11 cellular contexts compared by ENCODE assay signal in genomic region chr5:122126177-122126701, GRCh38. TPM values are rescaled to one million over a fixed set of nuclear protein-coding genes. Genes with fewer than 3 reads are reported as not detected.
DNase-seq lines count a peak whose midpoint lies in the region; ATAC-seq and TF ChIP-seq lines count a peak whose summit lies in the region.
"Had no signal": no experiment of that assay in that cellular context is flagged by ENCODE, and none has a peak within 500 bp of the region (broad histone marks: within the 10 kb centered on the region; RNA-seq: fewer than 3 reads in every experiment).

No MANE protein-coding gene starts in this region.

- POLR2A ChIA-PET in WTC11 (lab: Charles Lee) = no interaction called here

- no peak for ATAC-seq in WTC11
- no peak for ATAC-seq in GM18502 (IDR thresholded peaks at IDR 0.05; ENCODE audit: poor library complexity, unreplicated experiment)
- no peak for ATAC-seq in Right ventricle myocardium superior (ENCODE audit: poor library complexity)
- ATAC-seq: pancreas had no signal

- peak; percentile 61 for DNase-seq in HCEC 1CT
- peak; percentile 40 for DNase-seq in adipocyte (ENCODE audit: low read depth)
- DNase-seq in inferior parietal cortex (ENCODE audit: extremely low spot score) = peak; percentile 56
- DNase-seq in suprapubic skin (ENCODE audit: low spot score in 2 of 2) = no peak
- DNase-seq in WTC11 (ENCODE audit: low spot score) = no peak
- no peak for DNase-seq in Right ventricle myocardium superior
- no peak for DNase-seq in NCI-H146 (lab: John Stamatoyannopoulos, UW)
- DNase-seq: DMS153, pancreas had no signal

- H3K4me3 ChIP-seq in adipocyte (ENCODE audit: low read length) (peak overlapping the region; percentile 64), suprapubic skin (no peak overlapping the region)
- H3K4me3 ChIP-seq: pancreas, thyroid gland had no signal

- H3K4me1 Mint-ChIP-seq in WTC11 = peaks cover 24% of the 10 kb centered on the region

- no peaks in the 10 kb centered on the region for H3K9me3 Mint-ChIP-seq in WTC11

- H3K9ac ChIP-seq in adipocyte (ENCODE audit: low read length) = peak overlapping the region; percentile 76

- H3K4me1 ChIP-seq in adipocyte (ENCODE audit: control insufficient read depth, insufficient read depth, low read length) (peaks cover 28% of the 10 kb centered on the region), suprapubic skin (peaks cover 25% of the 10 kb centered on the region)
- H3K4me1 ChIP-seq: pancreas had no signal

- H3K36me3 Mint-ChIP-seq in WTC11 = no peaks in the 10 kb centered on the region

- no peak for TF ChIP-seq EP300 in suprapubic skin (IDR thresholded peaks at IDR 0.05)

- H3K36me3 ChIP-seq in adipocyte (ENCODE audit: control insufficient read depth, insufficient read depth, low read length, severe bottlenecking) (no peaks in the 10 kb centered on the region), suprapubic skin (no peaks in the 10 kb centered on the region)
- H3K36me3 ChIP-seq: pancreas, thyroid gland had no signal

- no peak for TF ChIP-seq POLR2A in suprapubic skin (IDR thresholded peaks at IDR 0.05)

- H3K27me3 ChIP-seq in adipocyte (replicated peaks; ENCODE audit: control insufficient read depth, insufficient read depth, low read length) = no peaks in the 10 kb centered on the region
- no peaks in the 10 kb centered on the region for H3K27me3 ChIP-seq in suprapubic skin
- H3K27me3 ChIP-seq: pancreas, thyroid gland had no signal

- H3K4me3 Mint-ChIP-seq in WTC11 = no peak overlapping the region

- intact Hi-C loops in Right ventricle myocardium superior (cut with DNase I) = no loop called here

- CTCF ChIA-PET in WTC11 (lab: Charles Lee) = interaction anchor here (1.1 to 1.8 kb wide), 2 partner anchors 30 to 34 kb away, joined by 3 to 7 read pairs; no protein-coding TSS in a partner anchor

- TF ChIP-seq CTCF in suprapubic skin (IDR thresholded peaks at IDR 0.05) (no peak), WTC11 (IDR thresholded peaks at IDR 0.05) (no peak)

- H3K27me3 Mint-ChIP-seq in WTC11 (ENCODE audit: low read depth) = no peaks in the 10 kb centered on the region

- H3K27ac Mint-ChIP-seq in WTC11 = no peak overlapping the region

- WGBS in suprapubic skin = 18% methylated on average over 1 of the region's 1 CpG

- no peaks in the 10 kb centered on the region for H3K9me3 ChIP-seq in adipocyte (ENCODE audit: control insufficient read depth, low read length)
- no peaks in the 10 kb centered on the region for H3K9me3 ChIP-seq in suprapubic skin
- H3K9me3 ChIP-seq: pancreas, thyroid gland had no signal

- peak overlapping the region; percentile 59 for H3K27ac ChIP-seq in suprapubic skin
- H3K27ac ChIP-seq: pancreas had no signal

TF ChIP-seq in WTC11, 78 proteins besides CTCF, POLR2A, EP300 and RAD21:
- TF ChIP-seq ZNF263 (CRISPR knock-in tag; IDR thresholded peaks at IDR 0.05; ENCODE audit: low read depth) = no peak
- no peak for TF ChIP-seq SP1 (CRISPR knock-in tag; conservative IDR thresholded peaks at IDR 0.05)
- no peak for TF ChIP-seq JAZF1 (CRISPR knock-in tag; IDR thresholded peaks at IDR 0.05)
- TF ChIP-seq ATF1 (CRISPR knock-in tag; IDR thresholded peaks at IDR 0.05) = no peak
- no peak for TF ChIP-seq FOXK1 (CRISPR knock-in tag; IDR thresholded peaks at IDR 0.05)
- TF ChIP-seq MYBL2 (CRISPR knock-in tag; IDR thresholded peaks at IDR 0.05) = no peak
- TF ChIP-seq ZNF671 (CRISPR knock-in tag; IDR thresholded peaks at IDR 0.05) = no peak
- no peak for TF ChIP-seq NFATC4 (CRISPR knock-in tag; IDR thresholded peaks at IDR 0.05)
- no peak for TF ChIP-seq STAT6 (CRISPR knock-in tag; conservative IDR thresholded peaks at IDR 0.05; ENCODE audit: low read depth)
- no peak for TF ChIP-seq ZNF425 (CRISPR knock-in tag; conservative IDR thresholded peaks at IDR 0.05)
- TF ChIP-seq ZNF232 (CRISPR knock-in tag; IDR thresholded peaks at IDR 0.05) = no peak
- TF ChIP-seq ZBTB43 (CRISPR knock-in tag; IDR thresholded peaks at IDR 0.05) = no peak
- TF ChIP-seq, protein P1, sequence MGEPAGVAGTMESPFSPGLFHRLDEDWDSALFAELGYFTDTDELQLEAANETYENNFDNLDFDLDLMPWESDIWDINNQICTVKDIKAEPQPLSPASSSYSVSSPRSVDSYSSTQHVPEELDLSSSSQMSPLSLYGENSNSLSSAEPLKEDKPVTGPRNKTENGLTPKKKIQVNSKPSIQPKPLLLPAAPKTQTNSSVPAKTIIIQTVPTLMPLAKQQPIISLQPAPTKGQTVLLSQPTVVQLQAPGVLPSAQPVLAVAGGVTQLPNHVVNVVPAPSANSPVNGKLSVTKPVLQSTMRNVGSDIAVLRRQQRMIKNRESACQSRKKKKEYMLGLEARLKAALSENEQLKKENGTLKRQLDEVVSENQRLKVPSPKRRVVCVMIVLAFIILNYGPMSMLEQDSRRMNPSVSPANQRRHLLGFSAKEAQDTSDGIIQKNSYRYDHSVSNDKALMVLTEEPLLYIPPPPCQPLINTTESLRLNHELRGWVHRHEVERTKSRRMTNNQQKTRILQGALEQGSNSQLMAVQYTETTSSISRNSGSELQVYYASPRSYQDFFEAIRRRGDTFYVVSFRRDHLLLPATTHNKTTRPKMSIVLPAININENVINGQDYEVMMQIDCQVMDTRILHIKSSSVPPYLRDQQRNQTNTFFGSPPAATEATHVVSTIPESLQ (CRISPR knock-in tag; IDR thresholded peaks at IDR 0.05) = no peak
- TF ChIP-seq, protein P2, sequence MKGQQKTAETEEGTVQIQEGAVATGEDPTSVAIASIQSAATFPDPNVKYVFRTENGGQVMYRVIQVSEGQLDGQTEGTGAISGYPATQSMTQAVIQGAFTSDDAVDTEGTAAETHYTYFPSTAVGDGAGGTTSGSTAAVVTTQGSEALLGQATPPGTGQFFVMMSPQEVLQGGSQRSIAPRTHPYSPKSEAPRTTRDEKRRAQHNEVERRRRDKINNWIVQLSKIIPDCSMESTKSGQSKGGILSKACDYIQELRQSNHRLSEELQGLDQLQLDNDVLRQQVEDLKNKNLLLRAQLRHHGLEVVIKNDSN (CRISPR knock-in tag; IDR thresholded peaks at IDR 0.05) = no peak
- TF ChIP-seq, protein P3, sequence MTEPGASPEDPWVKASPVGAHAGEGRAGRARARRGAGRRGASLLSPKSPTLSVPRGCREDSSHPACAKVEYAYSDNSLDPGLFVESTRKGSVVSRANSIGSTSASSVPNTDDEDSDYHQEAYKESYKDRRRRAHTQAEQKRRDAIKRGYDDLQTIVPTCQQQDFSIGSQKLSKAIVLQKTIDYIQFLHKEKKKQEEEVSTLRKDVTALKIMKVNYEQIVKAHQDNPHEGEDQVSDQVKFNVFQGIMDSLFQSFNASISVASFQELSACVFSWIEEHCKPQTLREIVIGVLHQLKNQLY (CRISPR knock-in tag; IDR thresholded peaks at IDR 0.05) = no peak
- no peak for TF ChIP-seq MAX (CRISPR knock-in tag; IDR thresholded peaks at IDR 0.05)

RNA-seq across cellular contexts. Expression of gene ZNF474, which starts 3.1 kb away (rescaled TPM):
- total RNA-seq in suprapubic skin (1 to 10 TPM in 3 of 4 donors, not detected in 1; 1.0 to 2.0 (median 1.4) TPM), WTC11 (2021) (not detected in 3 replicates), Right ventricle myocardium superior (not detected)

RNA-seq across cellular contexts. Expression of gene LOX, which starts 48.2 kb away (rescaled TPM):
- total RNA-seq in suprapubic skin = 10 to 100 TPM in 2 of 4 donors, 1 to 10 TPM in 2; 4.9 to 20.2 (median 9.8) TPM
- 1.3 to 2.8 TPM (median 2.2 TPM) in 3 replicates for total RNA-seq in WTC11 (2021)
- total RNA-seq in Right ventricle myocardium superior = 3.1 TPM

Comparison
In these comparisons a context has a peak if more than half of its experiments do, and no peak if none do; other contexts are left out.
1. DNase-seq: peak in HCEC 1CT (single experiment), adipocyte (single experiment) and inferior parietal cortex (single experiment); none in suprapubic skin (0 of 2), WTC11 (single experiment), Right ventricle myocardium superior (single experiment) and NCI-H146 (single experiment).